Comparison of ENCODE assay signal across 8 cellular contexts in genomic region chr6:144285548-144285797, GRCh38. TPM values are rescaled to one million over a fixed set of nuclear protein-coding genes. Genes with fewer than 3 reads are reported as not detected.
DNase-seq lines count a peak whose midpoint lies in the region; ATAC-seq and TF ChIP-seq lines count a peak whose summit lies in the region.

No MANE protein-coding gene starts in this region.

- no peak for TF ChIP-seq RAD21 in SK-N-SH (IDR thresholded peaks at IDR 0.05; ENCODE audit: low read length)

- POLR2A ChIA-PET in CD4-positive, alpha-beta memory T cell (lab: Charles Lee; ENCODE audit: partially characterized antibody): interaction anchor here (0.7 to 2.1 kb wide), 6 partner anchors 57 to 196 kb away, joined by 3 to 10 read pairs (median 4); no protein-coding TSS in a partner anchor
- POLR2A ChIA-PET in SK-N-SH (lab: Yijun Ruan, JAX): no interaction called here

- no peak for TF ChIP-seq EP300 in SK-N-SH (IDR thresholded peaks at IDR 0.05; ENCODE audit: borderline replicate concordance in 1 of 2, low read depth in 1 of 2, low read length in 1 of 2)

- peaks cover 20% of the 10 kb centered on the region for H3K4me1 ChIP-seq in CD4-positive, alpha-beta memory T cell (ENCODE audit: insufficient read depth, low read length)
- H3K4me1 ChIP-seq in GM23338 (ENCODE audit: insufficient read depth) (peaks cover 22% of the 10 kb centered on the region), SK-N-SH (ENCODE audit: control insufficient read depth in 1 of 2, insufficient read depth in 2 of 2, low read depth in 1 of 2, low read length in 1 of 2) (no peaks in the 10 kb centered on the region), foreskin keratinocyte (no peaks in the 10 kb centered on the region), skeletal muscle tissue (ENCODE audit: control insufficient read depth in 3 of 3, insufficient read depth in 3 of 3, low read length in 3 of 3) (peaks cover 0 to 6% (median 6%) of the 10 kb centered on the region in 3 donors)

- H3K27me3 ChIP-seq in CD4-positive, alpha-beta memory T cell (ENCODE audit: insufficient read depth, low read length): no peaks in the 10 kb centered on the region
- H3K27me3 ChIP-seq in GM23338 (ENCODE audit: insufficient read depth) (peaks cover 33% of the 10 kb centered on the region), SK-N-SH (ENCODE audit: insufficient read depth) (peaks cover 5% of the 10 kb centered on the region; the same call in 1 of the 2 replicates), foreskin keratinocyte (no peaks in the 10 kb centered on the region), skeletal muscle tissue (ENCODE audit: control insufficient read depth in 3 of 3, insufficient read depth in 3 of 3, low read length in 3 of 3) (no peaks in the 10 kb centered on the region)

- H3K4me3 ChIP-seq in CD4-positive, alpha-beta memory T cell (ENCODE audit: low read length in 2 of 2): peak overlapping the region; percentile 65 to 89
- peak overlapping the region; percentile 80 for H3K4me3 ChIP-seq in GM23338
- peak overlapping the region; percentile 61 to 77 for H3K4me3 ChIP-seq in SK-N-SH (ENCODE audit: low read depth in 2 of 2, low read length in 1 of 2)
- H3K4me3 ChIP-seq in skeletal muscle tissue (ENCODE audit: low read length in 3 of 3): peak overlapping the region; percentile 94 to 96 (median 95)

- peak overlapping the region; percentile 88 to 98 (median 96) for H3K4me3 Mint-ChIP-seq in CD4-positive, alpha-beta memory T cell
- peak overlapping the region; percentile 96 for H3K4me3 Mint-ChIP-seq in GM23338

- intact Hi-C loops in CD4-positive, alpha-beta memory T cell (cut with micrococcal nuclease): loop anchor here (2.0 to 10.0 kb wide), 5 partner anchors 65 to 189 kb away; partner anchors contain the start of gene SF3B5

- ATAC-seq in GM23338: no peak
- no peak for ATAC-seq in foreskin keratinocyte
- no peak for ATAC-seq in GM18858 (IDR thresholded peaks at IDR 0.05; ENCODE audit: unreplicated experiment)

- CTCF ChIA-PET in CD4-positive, alpha-beta memory T cell (lab: Charles Lee; ENCODE audit: partially characterized antibody): interaction anchor here (0.9 to 1.4 kb wide), 7 partner anchors 13 to 203 kb away, joined by 3 to 4 read pairs (median 3); no protein-coding TSS in a partner anchor
- CTCF ChIA-PET in SK-N-SH (lab: Yijun Ruan, JAX): no interaction called here

- WGBS in SK-N-SH (ENCODE audit: low lambda C conversion rate): 3% methylated on average over 15 of the region's 15 CpGs

- H3K36me3 Mint-ChIP-seq in CD4-positive, alpha-beta memory T cell: peaks cover 0 to 9% of the 10 kb centered on the region in 2 donors
- peaks cover 5% of the 10 kb centered on the region; the same call in 1 of the 3 replicates for H3K36me3 Mint-ChIP-seq in GM23338 (ENCODE audit: low read depth)

- peak overlapping the region; percentile 82 for H3K4me2 ChIP-seq in GM23338
- peak overlapping the region; percentile 91 for H3K4me2 ChIP-seq in SK-N-SH

- TF ChIP-seq CTCF in GM23338 (conservative IDR thresholded peaks at IDR 0.05; ENCODE audit: low read depth in 2 of 2) (no peak), SK-N-SH (IDR thresholded peaks at IDR 0.05) (no peak), foreskin keratinocyte (conservative IDR thresholded peaks at IDR 0.05) (no peak)

- H3K79me2 ChIP-seq in GM23338 (replicated peaks; ENCODE audit: insufficient read depth): peaks cover 31% of the 10 kb centered on the region
- H3K79me2 ChIP-seq in SK-N-SH (ENCODE audit: insufficient read depth): peaks cover 28% of the 10 kb centered on the region

- peak overlapping the region; percentile 10 for H3K27ac ChIP-seq in CD4-positive, alpha-beta memory T cell (ENCODE audit: low read depth, low read length)
- H3K27ac ChIP-seq in GM23338 (ENCODE audit: low read depth) (peak overlapping the region; percentile 83), SK-N-SH (ENCODE audit: low read depth in 2 of 2, low read length in 1 of 2) (peak overlapping the region; percentile 58 to 69), foreskin keratinocyte (peak overlapping the region; percentile 10), skeletal muscle tissue (ENCODE audit: low read depth, low read length) (peak overlapping the region; percentile 94)

- H4K20me1 ChIP-seq in GM23338 (replicated peaks; ENCODE audit: insufficient read depth) (0 out of 2 replicates have a peak, but pooled peaks cover 6% of the 10 kb centered on the region), SK-N-SH (ENCODE audit: insufficient read depth) (no peaks in the 10 kb centered on the region)

- no peaks in the 10 kb centered on the region for H3K36me3 ChIP-seq in CD4-positive, alpha-beta memory T cell (ENCODE audit: insufficient read depth, low read length)
- H3K36me3 ChIP-seq in GM23338 (ENCODE audit: insufficient read depth) (no peaks in the 10 kb centered on the region), SK-N-SH (replicated peaks in 1 of 2; ENCODE audit: control insufficient read depth in 1 of 2, insufficient read depth in 2 of 2, low read length in 1 of 2) (no peaks in the 10 kb centered on the region), skeletal muscle tissue (ENCODE audit: control insufficient read depth in 3 of 3, insufficient read depth in 3 of 3, low read length in 3 of 3) (no peaks in the 10 kb centered on the region)

- peak overlapping the region; percentile 53 to 86 (median 68) for H3K27ac Mint-ChIP-seq in CD4-positive, alpha-beta memory T cell
- H3K27ac Mint-ChIP-seq in GM23338: peak overlapping the region; percentile 68; the same call in 1 of the 2 replicates

- DNase-seq in CD4-positive, alpha-beta memory T cell: peak in 3 of 5 donors; percentile 27 to 38 (median 33)
- no peak for DNase-seq in GM23338 (ENCODE audit: low spot score)
- peak; percentile 8 for DNase-seq in SK-N-SH
- DNase-seq in foreskin keratinocyte: no peak
- DNase-seq in activated CD4-positive, CD25-positive, alpha-beta regulatory T cell (lab: John Stamatoyannopoulos, UW): no peak
- no peak for DNase-seq in NCI-H1694 (lab: John Stamatoyannopoulos, UW)

- peak overlapping the region; percentile 58; the same call in 1 of the 2 replicates for H2AFZ ChIP-seq in GM23338
- peak overlapping the region; percentile 93 for H2AFZ ChIP-seq in SK-N-SH (ENCODE audit: low read depth)

- no peaks in the 10 kb centered on the region for H3K9me3 Mint-ChIP-seq in CD4-positive, alpha-beta memory T cell
- no peaks in the 10 kb centered on the region for H3K9me3 Mint-ChIP-seq in GM23338

- 0 out of 2 replicates have a peak, but pooled peaks cover 3% of the 10 kb centered on the region for H3F3A ChIP-seq in GM23338 (replicated peaks; ENCODE audit: low read depth)
- H3F3A ChIP-seq in SK-N-SH (replicated peaks; ENCODE audit: insufficient read depth): no peaks in the 10 kb centered on the region

- H3K9me3 ChIP-seq in CD4-positive, alpha-beta memory T cell (ENCODE audit: control insufficient read depth in 1 of 2, low read length in 2 of 2): no peaks in the 10 kb centered on the region
- H3K9me3 ChIP-seq in SK-N-SH (no peaks in the 10 kb centered on the region), skeletal muscle tissue (ENCODE audit: control insufficient read depth in 3 of 3, low read length in 3 of 3) (no peaks in the 10 kb centered on the region)

- peaks cover 11 to 23% (median 20%) of the 10 kb centered on the region in 4 donors for H3K4me1 Mint-ChIP-seq in CD4-positive, alpha-beta memory T cell
- H3K4me1 Mint-ChIP-seq in GM23338: peaks cover 21% of the 10 kb centered on the region

- H3K9ac ChIP-seq in SK-N-SH (peak overlapping the region; percentile 66; the same call in 1 of the 2 replicates), skeletal muscle tissue (ENCODE audit: low read depth in 1 of 3, low read length in 3 of 3) (peak overlapping the region; percentile 87 to 95 (median 90))

- no peaks in the 10 kb centered on the region for H3K27me3 Mint-ChIP-seq in CD4-positive, alpha-beta memory T cell
- peaks cover 17% of the 10 kb centered on the region for H3K27me3 Mint-ChIP-seq in GM23338 (ENCODE audit: insufficient read depth, low read depth, poor library complexity)

- H3K9me2 ChIP-seq in GM23338 (ENCODE audit: insufficient read depth): no peaks in the 10 kb centered on the region
- H3K9me2 ChIP-seq in SK-N-SH: no peaks in the 10 kb centered on the region

TF ChIP-seq in SK-N-SH, 30 proteins besides CTCF, POLR2A, EP300 and RAD21 (continues in another document):
- no peak for TF ChIP-seq TCF12 (IDR thresholded peaks at IDR 0.05)
- no peak for TF ChIP-seq RFX5 (IDR thresholded peaks at IDR 0.05; ENCODE audit: low read length)
- TF ChIP-seq ELF1 (IDR thresholded peaks at IDR 0.05): no peak
- no peak for TF ChIP-seq PBX3 (IDR thresholded peaks at IDR 0.05)
- no peak for TF ChIP-seq FOSL2 (IDR thresholded peaks at IDR 0.05; ENCODE audit: borderline replicate concordance, low read depth)
- no peak for TF ChIP-seq TAF1 (IDR thresholded peaks at IDR 0.05; ENCODE audit: borderline replicate concordance, low read depth, low read length)
- no peak for TF ChIP-seq NFIC (IDR thresholded peaks at IDR 0.05; ENCODE audit: borderline replicate concordance)
- no peak for TF ChIP-seq EZH2phosphoT487 (IDR thresholded peaks at IDR 0.05; ENCODE audit: borderline replicate concordance, low read depth)
- TF ChIP-seq MAX (IDR thresholded peaks at IDR 0.05; ENCODE audit: low read depth): no peak
- TF ChIP-seq SIN3A (IDR thresholded peaks at IDR 0.05; ENCODE audit: borderline replicate concordance, low read depth, low read length): no peak
- no peak for TF ChIP-seq FOXM1 (IDR thresholded peaks at IDR 0.05; ENCODE audit: low read depth)

RNA-seq across cellular contexts. Expression of gene UTRN, which starts 0.3 kb away (rescaled TPM):
- total RNA-seq in CD4-positive, alpha-beta memory T cell: 100 to 1,000 TPM; 219 to 227 TPM
- 10 to 100 TPM; 18.8 to 99.0 TPM for polyA plus RNA-seq in CD4-positive, alpha-beta memory T cell
- total RNA-seq in GM23338 (2014; rRNA removed; shearing (Covaris generic)): 86.8 and 121 TPM in 2 replicates
- polyA plus RNA-seq in GM23338 (2016; fragmentation: Nextera tagmentation; extraction: Ambion mirVana) (34.8 and 53.9 TPM in 2 replicates), SK-N-SH (2012; rRNA removed) (6.8 and 8.7 TPM in 2 replicates), foreskin keratinocyte (1.8 and 2.1 TPM in 2 replicates)
- polyA plus RNA-seq in SK-N-SH (2012; cell fraction: cytosol; rRNA removed): 10.1 and 10.3 TPM in 2 replicates
- 9.0 and 18.6 TPM in 2 replicates for polyA plus RNA-seq in SK-N-SH (2012; cell fraction: nucleus; rRNA removed)
- total RNA-seq in foreskin keratinocyte (40.2 and 45.6 TPM in 2 replicates), skeletal muscle tissue (149 TPM)

Comparison
In these comparisons a context has a peak if more than half of its experiments do, and no peak if none do; other contexts are left out.
1. DNase-seq: peak in CD4-positive, alpha-beta memory T cell (3 of 5) and SK-N-SH (single experiment); none in GM23338 (single experiment), foreskin keratinocyte (0 of 2), activated CD4-positive, CD25-positive, alpha-beta regulatory T cell (0 of 4) and NCI-H1694 (single experiment).
2. H3K27ac ChIP-seq: peak in every context shown above with its lines; median percentile 94 in skeletal muscle tissue; 83 in GM23338; 64 in SK-N-SH; 10 in CD4-positive, alpha-beta memory T cell; 10 in foreskin keratinocyte.
3. Peak in every context shown above with its lines, with median percentiles within 50 percentile points of each other: H3K4me3 ChIP-seq.